Comparison of ENCODE assay signal across 9 cellular contexts in the genomic region with DNA sequence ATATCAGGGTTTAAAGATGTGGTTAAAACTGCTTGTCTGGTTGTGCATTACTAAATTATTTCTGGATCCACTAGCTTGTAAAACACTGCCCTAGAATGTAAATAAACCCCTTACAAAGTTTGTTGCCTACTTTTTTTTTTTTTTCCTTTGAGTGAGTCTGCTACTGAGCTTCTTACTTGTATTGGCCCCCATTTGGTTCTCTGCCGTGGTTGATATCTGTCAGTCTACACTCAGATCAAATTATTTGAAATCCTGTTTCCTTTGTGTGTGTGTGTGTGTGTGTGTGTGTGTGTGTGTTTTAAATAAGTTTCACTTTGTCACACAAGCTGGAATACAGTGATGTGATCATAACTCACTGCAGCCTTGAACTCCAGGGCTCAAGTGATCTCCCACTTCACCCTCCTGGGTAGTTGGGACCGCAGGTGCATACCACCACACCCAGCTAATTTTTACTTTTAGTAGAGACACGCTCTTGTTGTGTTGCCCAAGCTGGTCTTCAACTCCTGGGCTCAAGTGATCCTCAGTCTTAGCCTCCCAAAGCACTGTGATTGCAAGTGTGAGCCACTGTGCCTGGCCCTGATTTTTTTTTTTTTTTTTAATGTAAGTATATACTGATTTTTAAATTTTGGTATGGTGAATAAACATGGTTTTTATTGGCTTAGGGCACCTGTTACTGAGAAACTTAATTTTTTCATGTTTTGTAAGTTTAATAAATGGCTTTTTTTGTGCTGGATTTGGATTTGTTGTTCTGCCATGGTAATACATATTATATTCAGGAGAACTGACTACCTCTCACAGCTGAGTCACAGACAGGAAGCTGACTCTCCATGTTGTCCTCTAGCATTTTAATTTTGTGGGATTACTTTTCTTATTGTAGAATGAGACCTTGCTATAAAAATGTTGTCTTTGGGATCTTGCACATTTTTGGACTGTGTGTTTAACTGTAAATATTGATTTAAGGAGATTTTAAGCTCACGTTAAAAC. TPM values are rescaled to one million over a fixed set of nuclear protein-coding genes. Genes with fewer than 3 reads are reported as not detected.
DNase-seq lines count a peak whose midpoint lies in the region; ATAC-seq, FAIRE-seq and TF ChIP-seq lines count a peak whose summit lies in the region.
"Had no signal": no experiment of that assay in that cellular context is flagged by ENCODE, and none has a peak within 500 bp of the region (broad histone marks: within the 10 kb centered on the region; RNA-seq: fewer than 3 reads in every experiment).

No MANE protein-coding gene starts in this region.

- no peaks in the 10 kb centered on the region for H3K9me1 ChIP-seq in keratinocyte (ENCODE audit: control insufficient read depth, extremely low read depth, insufficient read depth, low read length)

- H3K9ac ChIP-seq in adipocyte (ENCODE audit: low read length) = no peak overlapping the region
- peak overlapping the region; percentile 51 for H3K9ac ChIP-seq in keratinocyte (ENCODE audit: control insufficient read depth, extremely low read depth, insufficient read depth, low read length)

- peaks cover 1% of the 10 kb centered on the region for H3K36me3 Mint-ChIP-seq in activated CD4-positive, alpha-beta memory T cell treated with anti-CD3 and anti-CD28 coated beads for 36 hours

- peak overlapping the region; percentile 70 for H3K4me2 ChIP-seq in keratinocyte (ENCODE audit: control insufficient read depth, extremely low read depth, insufficient read depth, low read depth, low read length)

- ATAC-seq in Right ventricle myocardium inferior (no peak), GM21619 (IDR thresholded peaks at IDR 0.05; ENCODE audit: unreplicated experiment) (no peak)

- H3K27me3 ChIP-seq in left ventricle myocardium inferior (ENCODE audit: low read depth) (no peaks in the 10 kb centered on the region), adipocyte (replicated peaks; ENCODE audit: control insufficient read depth, insufficient read depth, low read length) (no peaks in the 10 kb centered on the region), keratinocyte (ENCODE audit: control insufficient read depth, extremely low read depth, insufficient read depth, low read length) (no peaks in the 10 kb centered on the region)

- H4K20me1 ChIP-seq in keratinocyte (ENCODE audit: control insufficient read depth, extremely low read depth, insufficient read depth, low read length) = no peaks in the 10 kb centered on the region

- H3K27me3 Mint-ChIP-seq in activated CD4-positive, alpha-beta memory T cell treated with anti-CD3 and anti-CD28 coated beads for 36 hours = no peaks in the 10 kb centered on the region

- H3K4me1 ChIP-seq in left ventricle myocardium inferior = peaks cover 78% of the 10 kb centered on the region
- peaks cover 39% of the 10 kb centered on the region for H3K4me1 ChIP-seq in adipocyte (ENCODE audit: control insufficient read depth, insufficient read depth, low read length)
- peaks cover 51% of the 10 kb centered on the region for H3K4me1 ChIP-seq in keratinocyte (ENCODE audit: control insufficient read depth, extremely low read depth, insufficient read depth, low read length)

- no peak for FAIRE-seq in keratinocyte (lab: Jason Lieb, UNC)

- peaks cover 71% of the 10 kb centered on the region for H3K79me2 ChIP-seq in keratinocyte (ENCODE audit: control insufficient read depth, insufficient read depth, low read length)

- H3K27ac ChIP-seq in left ventricle myocardium inferior (replicated peaks) = peak overlapping the region; percentile 27
- peak overlapping the region; percentile 86 for H3K27ac ChIP-seq in keratinocyte (ENCODE audit: control insufficient read depth, insufficient read depth, low read length)

- POLR2A ChIA-PET in activated CD4-positive, alpha-beta memory T cell treated with anti-CD3 and anti-CD28 coated beads for 36 hours (lab: Charles Lee) = interaction anchor here (0.8 to 1.5 kb wide), 5 partner anchors 10 to 49 kb away, joined by 3 to 4 read pairs (median 3); no protein-coding TSS in a partner anchor

- no peak overlapping the region for H3K4me3 ChIP-seq in left ventricle myocardium inferior
- H3K4me3 ChIP-seq in adipocyte (ENCODE audit: low read length) = no peak overlapping the region
- peak overlapping the region in 2 of 3 experiments; percentile 19 to 21 for H3K4me3 ChIP-seq in keratinocyte (ENCODE audit: control insufficient read depth in 2 of 3, extremely low read depth in 1 of 3, insufficient read depth in 2 of 3, low read depth in 1 of 3, low read length in 3 of 3)

- no peaks in the 10 kb centered on the region for H3K9me3 Mint-ChIP-seq in activated CD4-positive, alpha-beta memory T cell treated with anti-CD3 and anti-CD28 coated beads for 36 hours

- H3K27ac Mint-ChIP-seq in activated CD4-positive, alpha-beta memory T cell treated with anti-CD3 and anti-CD28 coated beads for 36 hours = no peak overlapping the region

- H3K9me3 ChIP-seq in left ventricle myocardium inferior (replicated peaks) (no peaks in the 10 kb centered on the region), adipocyte (ENCODE audit: control insufficient read depth, low read length) (no peaks in the 10 kb centered on the region), keratinocyte (ENCODE audit: control insufficient read depth, low read depth, low read length) (no peaks in the 10 kb centered on the region)

- CTCF ChIA-PET in activated CD4-positive, alpha-beta memory T cell treated with anti-CD3 and anti-CD28 coated beads for 36 hours (lab: Charles Lee) = interaction anchor here (0.6 to 1.2 kb wide), 3 partner anchors 11 to 760 kb away, joined by 3 read pairs; no protein-coding TSS in a partner anchor

- TF ChIP-seq CTCF in left ventricle myocardium inferior (IDR thresholded peaks at IDR 0.05; ENCODE audit: borderline replicate concordance) (no peak), keratinocyte (optimal IDR thresholded peaks at IDR 0.05 in 1 of 3, IDR thresholded peaks at IDR 0.05 in 1 of 3, conservative IDR thresholded peaks at IDR 0.05 in 1 of 3; ENCODE audit: extremely low read depth in 1 of 3, insufficient read depth in 2 of 3, low read length in 3 of 3) (no peak)

- H3K4me1 Mint-ChIP-seq in activated CD4-positive, alpha-beta memory T cell treated with anti-CD3 and anti-CD28 coated beads for 36 hours (ENCODE audit: low read depth) = peaks cover 61% of the 10 kb centered on the region

- DNase-seq in left ventricle myocardium inferior = no peak
- DNase-seq in Right ventricle myocardium inferior (ENCODE audit: missing footprints) = no peak
- peak; percentile 68 for DNase-seq in adipocyte (ENCODE audit: low read depth)
- no peak for DNase-seq in keratinocyte (ENCODE audit: low read depth, low spot score)
- no peak for DNase-seq in activated CD4-positive, alpha-beta memory T cell treated with anti-CD3 and anti-CD28 coated beads for 36 hours
- DNase-seq in islet precursor cell = no peak
- DNase-seq in CD1c-positive myeloid dendritic cell (ENCODE audit: extremely low spot score) = no peak
- DNase-seq: anterior cingulate cortex had no signal

- intact Hi-C loops in left ventricle myocardium inferior (cut with micrococcal nuclease) (no loop called here), Right ventricle myocardium inferior (cut with DNase I) (no loop called here)
- intact Hi-C loops in activated CD4-positive, alpha-beta memory T cell treated with anti-CD3 and anti-CD28 coated beads for 36 hours (cut with micrococcal nuclease) = loop anchor here (1.0 kb wide), 1 partner anchor 7 kb away; no protein-coding TSS in a partner anchor

- H2AFZ ChIP-seq in keratinocyte (ENCODE audit: control insufficient read depth, low read length) = no peak overlapping the region

- H3K36me3 ChIP-seq in left ventricle myocardium inferior = no peaks in the 10 kb centered on the region
- no peaks in the 10 kb centered on the region for H3K36me3 ChIP-seq in adipocyte (ENCODE audit: control insufficient read depth, insufficient read depth, low read length, severe bottlenecking)
- H3K36me3 ChIP-seq in keratinocyte (ENCODE audit: control insufficient read depth in 2 of 2, extremely low read depth in 1 of 2, insufficient read depth in 2 of 2, low read length in 2 of 2) = no peaks in the 10 kb centered on the region

- H3K4me3 Mint-ChIP-seq in activated CD4-positive, alpha-beta memory T cell treated with anti-CD3 and anti-CD28 coated beads for 36 hours = no peak overlapping the region

- dilution Hi-C loops in keratinocyte (cut with MboI; ENCODE audit: extremely low pct_ligation_motif_present, low sequenced_read_pairs) = no loop called here

RNA-seq across cellular contexts. Expression of a gene that starts 48.5 kb away (rescaled TPM):
- 102 TPM for total RNA-seq in left ventricle myocardium inferior
- total RNA-seq in Right ventricle myocardium inferior = 82.5 TPM
- polyA plus RNA-seq in keratinocyte = 46.6 to 99.0 TPM (median 84.1 TPM) in 3 replicates
- polyA plus RNA-seq in keratinocyte (2011; ENCODE audit: low read depth) = 57.9 TPM
- polyA plus RNA-seq in keratinocyte (2011; cell fraction: cytosol; rRNA removed) = 69.4 and 77.1 TPM in 2 replicates
- 90.2 and 109 TPM in 2 replicates for polyA plus RNA-seq in keratinocyte (2011; cell fraction: nucleus; rRNA removed)
- polyA plus RNA-seq in keratinocyte (2012; ENCODE audit: low replicate concordance) = 45.2 and 134 TPM in 2 replicates
- 79.8 to 148 TPM (median 96.9 TPM) in 3 replicates for polyA minus RNA-seq in keratinocyte
- 46.4 TPM for polyA minus RNA-seq in keratinocyte (2011; cell fraction: cytosol; rRNA and poly(A)+ RNA removed)
- polyA minus RNA-seq in keratinocyte (2011; cell fraction: nucleus; rRNA and poly(A)+ RNA removed) = 106 and 199 TPM in 2 replicates
- total RNA-seq in activated CD4-positive, alpha-beta memory T cell treated with anti-CD3 and anti-CD28 coated beads for 36 hours = 10 to 100 TPM; 42.1 to 43.4 TPM

Comparison
In these comparisons a context has a peak if more than half of its experiments do, and no peak if none do; other contexts are left out.
1. H3K4me3 ChIP-seq: peak in keratinocyte (2 of 3); none in left ventricle myocardium inferior (single experiment) and adipocyte (single experiment).